7 cellular contexts compared by ENCODE assay signal in genomic region chr5:87826507-87826906, GRCh38.
"Had no signal": no experiment of that assay in that cellular context is flagged by ENCODE, and none has a peak within 500 bp of the region (broad histone marks: within the 10 kb centered on the region; RNA-seq: fewer than 3 reads in every experiment).

No MANE protein-coding gene starts in this region.

- H3K4me2 ChIP-seq: GM23338 had no signal

- DNase-seq: H9, HCEC 1CT, HFFc6, KBM-7 had no signal

- ATAC-seq: GM23338, HepG2 had no signal

- H3K4me3 ChIP-seq: GM23338 had no signal

- H3K27ac ChIP-seq: HL-60 had no signal

- H2AFZ ChIP-seq: GM23338 had no signal
